23 cellular contexts compared by ENCODE assay signal in the genomic region with DNA sequence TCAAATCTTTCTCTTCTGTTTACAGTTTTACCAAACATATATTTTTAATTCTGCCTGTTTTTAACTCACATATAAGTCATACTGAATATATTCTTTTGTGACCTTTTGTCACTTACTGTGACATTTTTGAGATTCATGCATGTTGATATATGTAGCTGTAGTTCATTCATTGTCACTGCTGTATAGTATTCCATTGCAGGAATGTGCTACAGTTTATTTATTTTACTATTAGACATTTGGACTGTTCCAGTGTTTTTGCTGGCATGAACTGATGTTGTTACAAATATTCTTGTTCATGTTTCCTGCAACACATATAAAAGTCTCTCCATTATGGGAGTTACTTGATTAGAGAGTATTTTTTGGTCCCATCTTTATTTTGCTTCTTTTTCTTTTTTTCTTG.
"Had no signal": no experiment of that assay in that cellular context is flagged by ENCODE, and none has a peak within 500 bp of the region (broad histone marks: within the 10 kb centered on the region; RNA-seq: fewer than 3 reads in every experiment).

No MANE protein-coding gene starts in this region.

- H3K27me3 Mint-ChIP-seq: memory B cell, progenitor cell of endocrine pancreas had no signal

- H3K9me3 Mint-ChIP-seq: neural progenitor cell; stimulated activated effector memory CD8-positive, alpha-beta T cell treated with anti-CD3 and anti-CD28 coated beads, Interleukin-12 subunit alpha, Interleukin-12 subunit beta, amount 100 ng/mL, for 72 hours had no signal

- H3K4me3 Mint-ChIP-seq: memory B cell; naive thymus-derived CD4-positive, alpha-beta T cell; neural progenitor cell; stimulated activated effector memory CD8-positive, alpha-beta T cell treated with anti-CD3 and anti-CD28 coated beads, Interleukin-12 subunit alpha, Interleukin-12 subunit beta, amount 100 ng/mL, for 72 hours had no signal

- ATAC-seq: gastroesophageal sphincter; left cardiac atrium; lower lobe of right lung; naive thymus-derived CD4-positive, alpha-beta T cell; pancreas; right cardiac atrium; stimulated activated effector memory CD8-positive, alpha-beta T cell treated with anti-CD3 and anti-CD28 coated beads, Interleukin-12 subunit alpha, Interleukin-12 subunit beta, amount 100 ng/mL, for 72 hours; upper lobe of right lung had no signal

- DNase-seq: colonic mucosa; dermis blood vessel endothelial cell; esophagus squamous epithelium; foreskin fibroblast; glutamatergic neuron; kidney; left cardiac atrium; left ventricle myocardium inferior; lower lobe of right lung; naive thymus-derived CD4-positive, alpha-beta T cell; nucleus accumbens; pancreas; right cardiac atrium; stimulated activated CD4-positive, alpha-beta T cell treated with anti-CD3 and anti-CD28 coated beads, Interleukin-4, amount 100 ng/mL, for 1 hour; stimulated activated CD8-positive, alpha-beta memory T cell treated with anti-CD3 and anti-CD28 coated beads, Interleukin-4, amount 100 ng/mL, for 48 hours; stimulated activated naive CD8-positive, alpha-beta T cell treated with anti-CD3 and anti-CD28 coated beads, Interleukin-15, Interleukin-2, amounts not matched to agents 100 U/mL and 50 U/mL, for 24 hours; testis; upper lobe of right lung had no signal

- H3K27ac Mint-ChIP-seq: memory B cell; neural progenitor cell; progenitor cell of endocrine pancreas; stimulated activated effector memory CD8-positive, alpha-beta T cell treated with anti-CD3 and anti-CD28 coated beads, Interleukin-12 subunit alpha, Interleukin-12 subunit beta, amount 100 ng/mL, for 72 hours had no signal
